In the genomic region with DNA sequence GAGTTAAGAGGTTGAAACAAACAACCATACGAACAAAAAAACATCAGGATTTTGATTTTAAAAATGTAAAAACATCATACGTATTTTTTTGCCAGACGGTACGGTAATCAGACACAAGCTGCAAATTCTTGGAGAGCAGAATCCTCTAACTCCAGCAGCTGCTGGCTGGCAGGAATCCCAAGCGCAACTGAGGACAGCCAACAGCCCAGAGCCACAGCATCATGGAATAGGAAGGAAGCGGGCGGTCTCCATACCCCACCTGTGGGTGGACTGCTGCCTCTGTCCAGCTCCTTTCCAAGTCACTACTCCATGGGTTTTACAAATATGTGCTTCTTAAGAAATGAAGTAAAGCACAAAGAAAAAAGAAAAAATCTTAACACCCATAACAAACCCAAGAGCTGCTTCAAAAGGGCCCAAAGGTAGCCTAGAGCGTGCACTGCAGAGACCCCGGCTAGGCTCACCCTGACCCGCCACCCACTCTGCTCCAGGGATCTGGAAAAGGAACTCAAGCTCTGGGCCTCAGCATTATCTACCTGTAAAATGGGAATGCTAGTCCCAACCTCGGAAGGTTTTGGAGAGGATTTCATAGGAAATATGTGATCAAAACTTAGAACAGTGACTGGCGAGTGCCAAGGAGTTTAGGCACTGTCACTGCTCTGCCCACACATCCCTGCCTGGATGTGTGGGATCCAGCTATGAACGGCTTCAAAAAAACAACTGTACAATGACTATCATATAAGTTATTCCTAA, we compare ENCODE assay signal across 21 cellular contexts. TPM values are rescaled to one million over a fixed set of nuclear protein-coding genes. Genes with fewer than 3 reads are reported as not detected.
A peak's percentile ranks its signal among the peaks of the same experiment; 100 is the strongest.
DNase-seq lines count a peak whose midpoint lies in the region; ATAC-seq and TF ChIP-seq lines count a peak whose summit lies in the region.
"Had no signal": no experiment of that assay in that cellular context is flagged by ENCODE, and none has a peak within 500 bp of the region (broad histone marks: within the 10 kb centered on the region; RNA-seq: fewer than 3 reads in every experiment).

No MANE protein-coding gene starts in this region.

- H3K27me3 ChIP-seq in upper lobe of right lung = no peaks in the 10 kb centered on the region
- H3K27me3 ChIP-seq in CD8-positive, alpha-beta T cell (ENCODE audit: insufficient read depth, low read length) = no peaks in the 10 kb centered on the region
- H3K27me3 ChIP-seq: hepatocyte, suprapubic skin, uterus had no signal

- H3K9me3 Mint-ChIP-seq in CD8-positive, alpha-beta T cell = no peaks in the 10 kb centered on the region
- H3K9me3 Mint-ChIP-seq: activated CD4-positive, alpha-beta memory T cell treated with anti-CD3 and anti-CD28 coated beads, Interleukin-2, amount 10 ng/mL, durations not matched to agents 7 days and 5 days; CD4-positive, alpha-beta T cell had no signal

- DNase-seq in dermis blood vessel endothelial cell (peak; percentile 13), left cardiac atrium (peak; percentile 49), occipital lobe (lab: John Stamatoyannopoulos, UW) (peak; percentile 15), upper lobe of right lung (peak; percentile 61), NCI-H146 treated with DMSO at 0.1 percent for 48 hours (lab: John Stamatoyannopoulos, UW; ENCODE audit: unreplicated experiment) (no peak)
- DNase-seq in CD8-positive, alpha-beta T cell = no peak
- DNase-seq: activated CD4-positive, alpha-beta memory T cell treated with anti-CD3 and anti-CD28 coated beads, Interleukin-2, amount 10 ng/mL, durations not matched to agents 7 days and 5 days; activated effector memory CD4-positive, alpha-beta T cell treated with anti-CD3 and anti-CD28 coated beads, Interleukin-2, amount 50 U/mL, for 16 hours; CD4-positive, alpha-beta T cell; lower lobe of right lung; NCI-H1417; NCI-H526 treated with DMSO at 0.1 percent for 48 hours had no signal

- no peak overlapping the region for H3K27ac ChIP-seq in upper lobe of right lung
- no peak overlapping the region for H3K27ac ChIP-seq in CD8-positive, alpha-beta T cell (ENCODE audit: low read depth, low read length)
- H3K27ac ChIP-seq: hepatocyte, lower lobe of right lung, RWPE1, suprapubic skin, uterus had no signal

- peaks cover 44% of the 10 kb centered on the region for H3K36me3 ChIP-seq in upper lobe of right lung
- peaks cover 4% of the 10 kb centered on the region for H3K36me3 ChIP-seq in CD8-positive, alpha-beta T cell (ENCODE audit: insufficient read depth, low read length)
- H3K36me3 ChIP-seq: uterus had no signal

- peak; percentile 46 to 55 for ATAC-seq in left cardiac atrium
- ATAC-seq in upper lobe of right lung = no peak
- ATAC-seq in CD8-positive, alpha-beta T cell = no peak
- no peak for ATAC-seq in HG02763 (IDR thresholded peaks at IDR 0.05; ENCODE audit: unreplicated experiment)

- TF ChIP-seq CTCF in upper lobe of right lung (IDR thresholded peaks at IDR 0.05) = no peak
- TF ChIP-seq CTCF in CD8-positive, alpha-beta T cell (IDR thresholded peaks at IDR 0.05) = no peak

- no peaks in the 10 kb centered on the region for H3K4me1 ChIP-seq in upper lobe of right lung
- H3K4me1 ChIP-seq in CD8-positive, alpha-beta T cell (ENCODE audit: insufficient read depth, low read length) = no peaks in the 10 kb centered on the region
- H3K4me1 ChIP-seq: lower lobe of right lung, suprapubic skin, uterus had no signal

- H3K27me3 Mint-ChIP-seq in CD8-positive, alpha-beta T cell (ENCODE audit: low read depth) = no peaks in the 10 kb centered on the region
- H3K27me3 Mint-ChIP-seq: activated CD4-positive, alpha-beta memory T cell treated with anti-CD3 and anti-CD28 coated beads, Interleukin-2, amount 10 ng/mL, durations not matched to agents 7 days and 5 days; CD4-positive, alpha-beta T cell had no signal

- H3K27ac Mint-ChIP-seq in CD8-positive, alpha-beta T cell = no peak overlapping the region
- H3K27ac Mint-ChIP-seq: activated CD4-positive, alpha-beta memory T cell treated with anti-CD3 and anti-CD28 coated beads, Interleukin-2, amount 10 ng/mL, durations not matched to agents 7 days and 5 days; CD4-positive, alpha-beta T cell had no signal

- H3K9me3 ChIP-seq in upper lobe of right lung = no peaks in the 10 kb centered on the region
- no peaks in the 10 kb centered on the region for H3K9me3 ChIP-seq in CD8-positive, alpha-beta T cell (ENCODE audit: low read length)
- H3K9me3 ChIP-seq: lower lobe of right lung, suprapubic skin, uterus had no signal

- POLR2A ChIA-PET in CD8-positive, alpha-beta T cell (lab: Charles Lee) = no interaction called here

- CTCF ChIA-PET in CD8-positive, alpha-beta T cell (lab: Charles Lee) = no interaction called here

- no peaks in the 10 kb centered on the region for H3K4me1 Mint-ChIP-seq in CD8-positive, alpha-beta T cell (ENCODE audit: low read depth)
- H3K4me1 Mint-ChIP-seq: activated CD4-positive, alpha-beta memory T cell treated with anti-CD3 and anti-CD28 coated beads, Interleukin-2, amount 10 ng/mL, durations not matched to agents 7 days and 5 days had no signal

- no peak overlapping the region for H3K4me3 Mint-ChIP-seq in CD8-positive, alpha-beta T cell
- H3K4me3 Mint-ChIP-seq: activated CD4-positive, alpha-beta memory T cell treated with anti-CD3 and anti-CD28 coated beads, Interleukin-2, amount 10 ng/mL, durations not matched to agents 7 days and 5 days; CD4-positive, alpha-beta T cell had no signal

- no peak overlapping the region for H3K4me3 ChIP-seq in upper lobe of right lung
- no peak overlapping the region for H3K4me3 ChIP-seq in CD8-positive, alpha-beta T cell (ENCODE audit: low read depth, low read length)
- H3K4me3 ChIP-seq: hepatocyte, lower lobe of right lung, suprapubic skin, uterus had no signal

- intact Hi-C loops in left cardiac atrium (cut with DNase I) (no loop called here), upper lobe of right lung (cut with DNase I) (no loop called here)
- intact Hi-C loops in CD8-positive, alpha-beta T cell (cut with DNase I, micrococcal nuclease) = no loop called here

- peaks cover 71% of the 10 kb centered on the region for H3K36me3 Mint-ChIP-seq in CD8-positive, alpha-beta T cell

RNA-seq across cellular contexts. Expression of gene ZXDC, which starts 33.4 kb away (rescaled TPM):
- 22.2 and 22.8 TPM in 2 replicates for total RNA-seq in dermis blood vessel endothelial cell
- 10 to 100 TPM; 15.7 to 20.7 TPM for total RNA-seq in left cardiac atrium
- 40.7 TPM for total RNA-seq in occipital lobe
- total RNA-seq in upper lobe of right lung = 40.3 TPM
- 10 to 100 TPM; 60.7 to 62.8 TPM for total RNA-seq in CD8-positive, alpha-beta T cell

RNA-seq across cellular contexts. Expression of gene CFAP100, which starts 47.6 kb away (rescaled TPM):
- total RNA-seq in dermis blood vessel endothelial cell (not detected in 2 replicates), left cardiac atrium (not detected), occipital lobe (2.0 TPM), upper lobe of right lung (not detected)
- total RNA-seq in CD8-positive, alpha-beta T cell = not detected
- total RNA-seq: activated CD4-positive, alpha-beta memory T cell treated with anti-CD3 and anti-CD28 coated beads, Interleukin-2, amount 10 ng/mL, durations not matched to agents 7 days and 5 days; CD4-positive, alpha-beta T cell; chondrocyte; G401; H4; hepatocyte; M059J; suprapubic skin had no signal

Comparison
In these comparisons a context has a peak if more than half of its experiments do, and no peak if none do; other contexts are left out.
1. DNase-seq: peak in dermis blood vessel endothelial cell (single experiment), left cardiac atrium (single experiment), occipital lobe (single experiment) and upper lobe of right lung (single experiment); none in NCI-H146 treated with DMSO at 0.1 percent for 48 hours (single experiment) and CD8-positive, alpha-beta T cell (0 of 7).
2. ATAC-seq: peak in left cardiac atrium (2 of 2); none in upper lobe of right lung (single experiment), CD8-positive, alpha-beta T cell (single experiment) and HG02763 (single experiment).